20 cellular contexts compared by ENCODE assay signal in the genomic region with DNA sequence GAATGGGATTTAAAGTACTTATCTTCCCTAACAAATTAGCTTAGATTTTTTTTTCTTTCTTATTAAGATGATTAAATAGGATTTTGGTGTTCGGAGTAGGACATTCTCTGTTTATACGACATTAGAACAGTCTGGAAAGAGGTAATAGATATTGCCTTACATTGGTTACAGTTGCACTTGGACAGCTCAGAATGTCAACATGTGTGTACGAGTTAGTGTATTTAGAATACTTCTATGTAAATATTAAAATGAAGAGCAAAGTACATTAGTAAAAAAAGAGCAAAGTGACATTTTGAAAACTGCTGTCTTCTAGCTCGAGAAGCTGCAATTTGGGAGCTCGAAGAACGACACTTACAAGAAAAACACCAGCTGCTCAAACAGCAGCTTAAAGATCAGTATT.
"Had no signal": no experiment of that assay in that cellular context is flagged by ENCODE, and none has a peak within 500 bp of the region (broad histone marks: within the 10 kb centered on the region; RNA-seq: fewer than 3 reads in every experiment).

No MANE protein-coding gene starts in this region.

- DNase-seq: IMR-90, Karpas-422, KG1, MM.1S, NCI-H1092 treated with DMSO at 0.1 percent for 48 hours, NCI-H1436 treated with DMSO at 0.1 percent for 48 hours, NCI-H1694, NCI-H187 treated with DMSO at 0.1 percent for 48 hours, NCI-H2029 treated with DMSO at 0.1 percent for 48 hours, NCI-H2171 treated with DMSO at 0.1 percent for 48 hours, NCI-H345, NCI-H446 treated with DMSO at 0.1 percent for 48 hours, NCI-H510A treated with DMSO at 0.1 percent for 48 hours, NCI-H526, Right ventricle myocardium superior, RPMI8226, SIG-M5 had no signal

- H3K4me3 ChIP-seq: SJSA1, SK-N-MC had no signal

- H3K27ac ChIP-seq: SJSA1, SK-N-MC had no signal

- H3K27me3 ChIP-seq: SJSA1 had no signal

- FAIRE-seq: RCC 7860 had no signal

- H3K9me3 ChIP-seq: SJSA1 had no signal

- H3K4me1 ChIP-seq: SJSA1 had no signal
